In the genomic region with DNA sequence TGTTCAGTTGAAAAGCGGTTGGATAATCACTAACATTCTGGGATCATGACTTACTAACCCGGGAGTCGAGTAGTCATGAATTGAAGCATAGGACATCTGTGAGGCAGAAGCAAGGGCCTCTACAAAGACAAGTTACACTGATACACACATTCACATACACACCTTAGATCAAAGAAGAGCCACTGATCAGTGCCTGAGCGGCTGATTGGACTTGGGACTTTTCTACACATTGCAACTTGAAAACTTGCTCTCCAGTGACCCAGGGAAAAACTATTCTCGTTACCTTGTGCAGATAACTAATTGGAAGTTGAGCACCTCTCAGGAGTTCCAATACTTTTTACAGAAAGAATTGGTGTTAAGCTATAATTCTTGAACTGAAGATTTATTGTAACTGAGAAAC, we compare ENCODE assay signal across 1 cellular context.
TF ChIP-seq lines count a peak whose summit lies in the region.

No MANE protein-coding gene starts in this region.

TF ChIP-seq in HepG2, 621 proteins besides CTCF, POLR2A, EP300 and RAD21 (continued from another document and continues in another):
- TF ChIP-seq, protein P1, sequence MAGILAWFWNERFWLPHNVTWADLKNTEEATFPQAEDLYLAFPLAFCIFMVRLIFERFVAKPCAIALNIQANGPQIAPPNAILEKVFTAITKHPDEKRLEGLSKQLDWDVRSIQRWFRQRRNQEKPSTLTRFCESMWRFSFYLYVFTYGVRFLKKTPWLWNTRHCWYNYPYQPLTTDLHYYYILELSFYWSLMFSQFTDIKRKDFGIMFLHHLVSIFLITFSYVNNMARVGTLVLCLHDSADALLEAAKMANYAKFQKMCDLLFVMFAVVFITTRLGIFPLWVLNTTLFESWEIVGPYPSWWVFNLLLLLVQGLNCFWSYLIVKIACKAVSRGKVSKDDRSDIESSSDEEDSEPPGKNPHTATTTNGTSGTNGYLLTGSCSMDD (CRISPR knock-in tag; IDR thresholded peaks at IDR 0.05) = no peak
- TF ChIP-seq HNF4G (IDR thresholded peaks at IDR 0.05; ENCODE audit: borderline replicate concordance, low read depth, low read length) (peak; percentile 20; the same call in 1 of the 2 replicates), HNF4G (CRISPR knock-in tag; IDR thresholded peaks at IDR 0.05; ENCODE audit: borderline replicate concordance, low read depth) (no peak), SYNCRIP (IDR thresholded peaks at IDR 0.05; ENCODE audit: insufficient read depth, low read depth, low read length) (no peak), HOMEZ (CRISPR knock-in tag; IDR thresholded peaks at IDR 0.05; ENCODE audit: low read depth) (peak; percentile 85), HOXA5 (CRISPR knock-in tag; IDR thresholded peaks at IDR 0.05) (no peak), SNAPC2 (CRISPR knock-in tag; IDR thresholded peaks at IDR 0.05) (no peak), RFXANK (CRISPR knock-in tag; IDR thresholded peaks at IDR 0.05) (no peak), IRF2 (CRISPR knock-in tag; IDR thresholded peaks at IDR 0.05) (no peak), MYPOP (CRISPR knock-in tag; IDR thresholded peaks at IDR 0.05) (no peak), ZNF280B (CRISPR knock-in tag; IDR thresholded peaks at IDR 0.05; ENCODE audit: borderline replicate concordance) (no peak), IKZF5 (CRISPR knock-in tag; IDR thresholded peaks at IDR 0.05) (no peak), GLI4 (CRISPR knock-in tag; IDR thresholded peaks at IDR 0.05; ENCODE audit: borderline replicate concordance) (no peak), ZNF790 (CRISPR knock-in tag; IDR thresholded peaks at IDR 0.05; ENCODE audit: borderline replicate concordance) (no peak), TCF7 (IDR thresholded peaks at IDR 0.05; ENCODE audit: low read depth) (0 out of 2 replicates have a peak, but pooled peaks have one; percentile 44), JUN (CRISPR knock-in tag; IDR thresholded peaks at IDR 0.05) (no peak), ZNF234 (CRISPR knock-in tag; conservative IDR thresholded peaks at IDR 0.05) (no peak), ARID4A (CRISPR knock-in tag; IDR thresholded peaks at IDR 0.05; ENCODE audit: borderline replicate concordance) (no peak), EZH2 (conservative IDR thresholded peaks at IDR 0.05; ENCODE audit: low read depth, low read length) (no peak), ZNF512 (CRISPR knock-in tag; IDR thresholded peaks at IDR 0.05) (no peak), SIX4 (CRISPR knock-in tag; IDR thresholded peaks at IDR 0.05) (no peak), CBX1 (IDR thresholded peaks at IDR 0.05; ENCODE audit: low read depth) (no peak), ZNF749 (CRISPR knock-in tag; IDR thresholded peaks at IDR 0.05; ENCODE audit: borderline replicate concordance) (no peak), ZFP36 (IDR thresholded peaks at IDR 0.05; ENCODE audit: borderline replicate concordance, low read depth, low read length, partially characterized antibody) (no peak)
- TF ChIP-seq, protein P2, sequence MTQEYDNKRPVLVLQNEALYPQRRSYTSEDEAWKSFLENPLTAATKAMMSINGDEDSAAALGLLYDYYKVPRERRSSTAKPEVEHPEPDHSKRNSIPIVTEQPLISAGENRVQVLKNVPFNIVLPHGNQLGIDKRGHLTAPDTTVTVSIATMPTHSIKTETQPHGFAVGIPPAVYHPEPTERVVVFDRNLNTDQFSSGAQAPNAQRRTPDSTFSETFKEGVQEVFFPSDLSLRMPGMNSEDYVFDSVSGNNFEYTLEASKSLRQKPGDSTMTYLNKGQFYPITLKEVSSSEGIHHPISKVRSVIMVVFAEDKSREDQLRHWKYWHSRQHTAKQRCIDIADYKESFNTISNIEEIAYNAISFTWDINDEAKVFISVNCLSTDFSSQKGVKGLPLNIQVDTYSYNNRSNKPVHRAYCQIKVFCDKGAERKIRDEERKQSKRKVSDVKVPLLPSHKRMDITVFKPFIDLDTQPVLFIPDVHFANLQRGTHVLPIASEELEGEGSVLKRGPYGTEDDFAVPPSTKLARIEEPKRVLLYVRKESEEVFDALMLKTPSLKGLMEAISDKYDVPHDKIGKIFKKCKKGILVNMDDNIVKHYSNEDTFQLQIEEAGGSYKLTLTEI (CRISPR knock-in tag; conservative IDR thresholded peaks at IDR 0.05) = no peak
- TF ChIP-seq, protein P3, sequence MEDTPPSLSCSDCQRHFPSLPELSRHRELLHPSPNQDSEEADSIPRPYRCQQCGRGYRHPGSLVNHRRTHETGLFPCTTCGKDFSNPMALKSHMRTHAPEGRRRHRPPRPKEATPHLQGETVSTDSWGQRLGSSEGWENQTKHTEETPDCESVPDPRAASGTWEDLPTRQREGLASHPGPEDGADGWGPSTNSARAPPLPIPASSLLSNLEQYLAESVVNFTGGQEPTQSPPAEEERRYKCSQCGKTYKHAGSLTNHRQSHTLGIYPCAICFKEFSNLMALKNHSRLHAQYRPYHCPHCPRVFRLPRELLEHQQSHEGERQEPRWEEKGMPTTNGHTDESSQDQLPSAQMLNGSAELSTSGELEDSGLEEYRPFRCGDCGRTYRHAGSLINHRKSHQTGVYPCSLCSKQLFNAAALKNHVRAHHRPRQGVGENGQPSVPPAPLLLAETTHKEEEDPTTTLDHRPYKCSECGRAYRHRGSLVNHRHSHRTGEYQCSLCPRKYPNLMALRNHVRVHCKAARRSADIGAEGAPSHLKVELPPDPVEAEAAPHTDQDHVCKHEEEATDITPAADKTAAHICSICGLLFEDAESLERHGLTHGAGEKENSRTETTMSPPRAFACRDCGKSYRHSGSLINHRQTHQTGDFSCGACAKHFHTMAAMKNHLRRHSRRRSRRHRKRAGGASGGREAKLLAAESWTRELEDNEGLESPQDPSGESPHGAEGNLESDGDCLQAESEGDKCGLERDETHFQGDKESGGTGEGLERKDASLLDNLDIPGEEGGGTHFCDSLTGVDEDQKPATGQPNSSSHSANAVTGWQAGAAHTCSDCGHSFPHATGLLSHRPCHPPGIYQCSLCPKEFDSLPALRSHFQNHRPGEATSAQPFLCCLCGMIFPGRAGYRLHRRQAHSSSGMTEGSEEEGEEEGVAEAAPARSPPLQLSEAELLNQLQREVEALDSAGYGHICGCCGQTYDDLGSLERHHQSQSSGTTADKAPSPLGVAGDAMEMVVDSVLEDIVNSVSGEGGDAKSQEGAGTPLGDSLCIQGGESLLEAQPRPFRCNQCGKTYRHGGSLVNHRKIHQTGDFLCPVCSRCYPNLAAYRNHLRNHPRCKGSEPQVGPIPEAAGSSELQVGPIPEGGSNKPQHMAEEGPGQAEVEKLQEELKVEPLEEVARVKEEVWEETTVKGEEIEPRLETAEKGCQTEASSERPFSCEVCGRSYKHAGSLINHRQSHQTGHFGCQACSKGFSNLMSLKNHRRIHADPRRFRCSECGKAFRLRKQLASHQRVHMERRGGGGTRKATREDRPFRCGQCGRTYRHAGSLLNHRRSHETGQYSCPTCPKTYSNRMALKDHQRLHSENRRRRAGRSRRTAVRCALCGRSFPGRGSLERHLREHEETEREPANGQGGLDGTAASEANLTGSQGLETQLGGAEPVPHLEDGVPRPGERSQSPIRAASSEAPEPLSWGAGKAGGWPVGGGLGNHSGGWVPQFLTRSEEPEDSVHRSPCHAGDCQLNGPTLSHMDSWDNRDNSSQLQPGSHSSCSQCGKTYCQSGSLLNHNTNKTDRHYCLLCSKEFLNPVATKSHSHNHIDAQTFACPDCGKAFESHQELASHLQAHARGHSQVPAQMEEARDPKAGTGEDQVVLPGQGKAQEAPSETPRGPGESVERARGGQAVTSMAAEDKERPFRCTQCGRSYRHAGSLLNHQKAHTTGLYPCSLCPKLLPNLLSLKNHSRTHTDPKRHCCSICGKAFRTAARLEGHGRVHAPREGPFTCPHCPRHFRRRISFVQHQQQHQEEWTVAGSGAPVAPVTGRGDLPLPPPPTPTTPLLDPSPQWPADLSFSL (CRISPR knock-in tag; IDR thresholded peaks at IDR 0.05) = peak; percentile 69; the same call in 1 of the 2 replicates
